8 cellular contexts compared by ENCODE assay signal in the genomic region with DNA sequence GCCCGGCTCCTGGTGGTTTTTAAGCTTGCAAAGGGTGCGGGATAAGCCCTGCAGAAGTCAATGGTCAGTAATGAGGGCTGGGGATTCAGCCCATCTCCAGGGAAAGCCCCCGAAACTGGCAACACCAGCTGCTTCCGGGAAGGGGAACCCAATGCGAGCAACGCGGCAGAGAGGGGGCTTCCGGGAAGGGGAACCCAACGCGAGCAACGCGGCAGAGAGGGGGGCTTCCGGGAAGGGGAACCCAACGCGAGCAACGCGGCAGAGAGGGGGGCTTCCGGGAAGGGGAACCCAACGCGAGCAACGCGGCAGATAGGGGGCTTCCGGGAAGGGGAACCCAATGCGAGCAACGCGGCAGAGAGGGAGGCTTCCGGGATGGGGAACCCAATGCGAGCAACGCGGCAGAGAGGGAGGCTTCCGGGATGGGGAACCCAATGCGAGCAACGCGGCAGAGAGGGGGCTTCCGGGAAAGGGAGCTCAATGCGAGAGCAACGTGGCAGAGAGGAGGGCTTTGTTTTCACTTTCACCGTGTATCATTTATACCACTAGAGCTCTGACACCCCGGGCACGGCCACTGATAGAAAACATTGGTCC.
DNase-seq lines count a peak whose midpoint lies in the region; ATAC-seq and TF ChIP-seq lines count a peak whose summit lies in the region.
"Not testable (repeated sequence)": the region's sequence is repeated elsewhere in the genome, so short reads cannot be mapped to it uniquely, and the experiment has no call there.

No MANE protein-coding gene starts in this region.

- H3K27me3 Mint-ChIP-seq in CD14-positive monocyte (ENCODE audit: low read depth in 3 of 3); activated naive CD8-positive, alpha-beta T cell treated with anti-CD3 and anti-CD28 coated beads, Interleukin-2, amount 10 ng/mL, durations not matched to agents 7 days and 5 days; naive B cell: not testable (repeated sequence)

- H3K9me3 Mint-ChIP-seq in CD14-positive monocyte; activated naive CD8-positive, alpha-beta T cell treated with anti-CD3 and anti-CD28 coated beads, Interleukin-2, amount 10 ng/mL, durations not matched to agents 7 days and 5 days; naive B cell: not testable (repeated sequence)

- peak overlapping the region in 1 of 2 donors; percentile 72 for H3K4me3 Mint-ChIP-seq in CD14-positive monocyte
- peak overlapping the region; percentile 79 for H3K4me3 Mint-ChIP-seq in activated naive CD8-positive, alpha-beta T cell treated with anti-CD3 and anti-CD28 coated beads, Interleukin-2, amount 10 ng/mL, durations not matched to agents 7 days and 5 days
- peak overlapping the region; percentile 70 to 93 (median 84) for H3K4me3 Mint-ChIP-seq in naive B cell

- POLR2A ChIA-PET in activated naive CD8-positive, alpha-beta T cell treated with anti-CD3 and anti-CD28 coated beads, Interleukin-2, amount 10 ng/mL, durations not matched to agents 7 days and 5 days (lab: Charles Lee) = interaction anchor here (0.5 to 8.1 kb wide), 14 partner anchors 7 to 559 kb away, joined by 3 to 203 read pairs (median 4); a partner anchor contains a TSS

- not testable (repeated sequence) for TF ChIP-seq CTCF in CD14-positive monocyte (IDR thresholded peaks at IDR 0.05); GM13977 (IDR thresholded peaks at IDR 0.05; ENCODE audit: extremely low read depth, insufficient read depth, missing control alignments)

- H3K36me3 Mint-ChIP-seq in CD14-positive monocyte; activated naive CD8-positive, alpha-beta T cell treated with anti-CD3 and anti-CD28 coated beads, Interleukin-2, amount 10 ng/mL, durations not matched to agents 7 days and 5 days; naive B cell: not testable (repeated sequence)

- H3K4me1 Mint-ChIP-seq in CD14-positive monocyte (peaks cover 79% of the 10 kb centered on the region), naive B cell (peaks cover 62 to 97% (median 87%) of the 10 kb centered on the region in 3 donors)
- H3K4me1 Mint-ChIP-seq in activated naive CD8-positive, alpha-beta T cell treated with anti-CD3 and anti-CD28 coated beads, Interleukin-2, amount 10 ng/mL, durations not matched to agents 7 days and 5 days = peaks cover 50% of the 10 kb centered on the region

- H3K27ac Mint-ChIP-seq in CD14-positive monocyte (peak overlapping the region; percentile 69 to 98 (median 95)), naive B cell (peak overlapping the region; percentile 84 to 99 (median 98))
- peak overlapping the region; percentile 94 for H3K27ac Mint-ChIP-seq in activated naive CD8-positive, alpha-beta T cell treated with anti-CD3 and anti-CD28 coated beads, Interleukin-2, amount 10 ng/mL, durations not matched to agents 7 days and 5 days

- not testable (repeated sequence) for ATAC-seq in activated naive CD8-positive, alpha-beta T cell treated with anti-CD3 and anti-CD28 coated beads, Interleukin-2, amount 10 ng/mL, durations not matched to agents 7 days and 5 days (ENCODE audit: low read depth); naive B cell (ENCODE audit: low read depth in 2 of 2)

- in situ Hi-C loops in GM13977 (cut with MboI; ENCODE audit: low pct_unique_long_range_greater_than_20kb, low sequenced_read_pairs, unreplicated experiment) = loop anchor here (25.0 kb wide), 1 partner anchor 360 kb away; a partner anchor contains a TSS

- not testable (repeated sequence) for DNase-seq in CD14-positive monocyte (ENCODE audit: low spot score); naive B cell
- DNase-seq in GM13977 (ENCODE audit: low spot score) = peak; percentile 66
- peak; percentile 90 for DNase-seq in NK-92 treated with Interleukin-12 subunit alpha and Interleukin-12 subunit beta, amount 100 ng/mL, for 24 hours (lab: John Stamatoyannopoulos, UW)
- DNase-seq in activated CD4-positive, alpha-beta T cell treated with anti-CD3 and anti-CD28 coated beads for 48 hours = peak; percentile 38
- DNase-seq in activated T-helper 1 cell treated with Interleukin-2 at 50 U/mL for 16 hours (ENCODE audit: low read depth) = peak; percentile 20
- peak; percentile 47 for DNase-seq in activated naive CD8-positive, alpha-beta T cell treated with anti-CD3 and anti-CD28 coated beads, Interleukin-2, amount 10 ng/mL, durations not matched to agents 7 days and 5 days
- peak; percentile 50 for DNase-seq in stimulated activated naive CD4-positive, alpha-beta T cell treated with Interleukin-2 at 50 U/mL for 16 hours (lab: John Stamatoyannopoulos, UW)

- intact Hi-C loops in CD14-positive monocyte (cut with micrococcal nuclease) = not testable (repeated sequence)
